19 cellular contexts compared by ENCODE assay signal in genomic region chr1:152228831-152229230, GRCh38. TPM values are rescaled to one million over a fixed set of nuclear protein-coding genes. Genes with fewer than 3 reads are reported as not detected.
"Had no signal": no experiment of that assay in that cellular context is flagged by ENCODE, and none has a peak within 500 bp of the region (broad histone marks: within the 10 kb centered on the region; RNA-seq: fewer than 3 reads in every experiment).

No MANE protein-coding gene starts in this region.

- H3K36me3 ChIP-seq: sigmoid colon, thoracic aorta, upper lobe of right lung, WERI-Rb-1 had no signal

- DNase-seq: activated CD4-positive, alpha-beta T cell treated with anti-CD3 and anti-CD28 coated beads for 1 hour; activated CD4-positive, alpha-beta T cell treated with anti-CD3 and anti-CD28 coated beads, Interleukin-2, amount 50 U/mL, for 4 hours; amygdala; immature natural killer cell; nephron progenitor cell; nucleus accumbens; sigmoid colon; stimulated activated CD4-positive, alpha-beta T cell treated with anti-CD3 and anti-CD28 coated beads, Interleukin-4, amount 100 ng/mL, for 4 hours; stimulated activated naive B cell treated with anti-CD40 and anti-IgM and Interleukin-4, amounts not matched to agents 10 μg/mL and 1 μg/mL and 100 μg/mL, for 72 hours; T-helper 2 cell; upper lobe of right lung; WERI-Rb-1 had no signal

- H3K27ac Mint-ChIP-seq: activated naive CD8-positive, alpha-beta T cell; immature natural killer cell; nephron progenitor cell; stimulated activated naive B cell treated with anti-CD40 and anti-IgM and Interleukin-4, amounts not matched to agents 10 μg/mL and 1 μg/mL and 100 μg/mL, for 72 hours had no signal

- H3K27me3 ChIP-seq: sigmoid colon, upper lobe of right lung had no signal

- H3K4me3 ChIP-seq: coronary artery, lung, sigmoid colon, thoracic aorta, upper lobe of right lung had no signal

- H3K27ac ChIP-seq: coronary artery, sigmoid colon, thoracic aorta, upper lobe of right lung, WERI-Rb-1 had no signal

- H3K36me3 Mint-ChIP-seq: activated naive CD8-positive, alpha-beta T cell; immature natural killer cell; stimulated activated naive B cell treated with anti-CD40 and anti-IgM and Interleukin-4, amounts not matched to agents 10 μg/mL and 1 μg/mL and 100 μg/mL, for 72 hours had no signal

- H3K27me3 Mint-ChIP-seq: activated naive CD8-positive, alpha-beta T cell had no signal

- H3K4me3 Mint-ChIP-seq: activated naive CD8-positive, alpha-beta T cell; central memory CD8-positive, alpha-beta T cell; immature natural killer cell; nephron progenitor cell; stimulated activated naive B cell treated with anti-CD40 and anti-IgM and Interleukin-4, amounts not matched to agents 10 μg/mL and 1 μg/mL and 100 μg/mL, for 72 hours had no signal

- H3K4me1 Mint-ChIP-seq: central memory CD8-positive, alpha-beta T cell; immature natural killer cell; nephron progenitor cell; stimulated activated naive B cell treated with anti-CD40 and anti-IgM and Interleukin-4, amounts not matched to agents 10 μg/mL and 1 μg/mL and 100 μg/mL, for 72 hours had no signal

- ATAC-seq: stimulated activated naive B cell treated with anti-CD40 and anti-IgM and Interleukin-4, amounts not matched to agents 10 μg/mL and 1 μg/mL and 100 μg/mL, for 72 hours; upper lobe of right lung had no signal

- H3K9me3 Mint-ChIP-seq: central memory CD8-positive, alpha-beta T cell; stimulated activated naive B cell treated with anti-CD40 and anti-IgM and Interleukin-4, amounts not matched to agents 10 μg/mL and 1 μg/mL and 100 μg/mL, for 72 hours had no signal

RNA-seq across cellular contexts. Expression of gene HRNR, which starts 4.8 kb away (rescaled TPM):
- total RNA-seq: activated CD8-positive, alpha-beta memory T cell treated with anti-CD3 and anti-CD28 coated beads for 36 hours; lung; myocyte; sigmoid colon; thoracic aorta; upper lobe of right lung had no signal
